Comparison of ENCODE assay signal across 20 cellular contexts in genomic region chr10:58389024-58389423, GRCh38. TPM values are rescaled to one million over a fixed set of nuclear protein-coding genes. Genes with fewer than 3 reads are reported as not detected.
DNase-seq lines count a peak whose midpoint lies in the region; ATAC-seq, FAIRE-seq and TF ChIP-seq lines count a peak whose summit lies in the region.
"Had no signal": no experiment of that assay in that cellular context is flagged by ENCODE, and none has a peak within 500 bp of the region (broad histone marks: within the 10 kb centered on the region; RNA-seq: fewer than 3 reads in every experiment).

No MANE protein-coding gene starts in this region.

- H3F3A ChIP-seq in Loucy (ENCODE audit: low read depth) (no peaks in the 10 kb centered on the region), neural cell (ENCODE audit: insufficient read depth, low read length, poor library complexity, severe bottlenecking) (no peaks in the 10 kb centered on the region), GM23338 (replicated peaks; ENCODE audit: low read depth) (no peaks in the 10 kb centered on the region)

- 91% methylated on average over 3 of the region's 3 CpGs for WGBS in A549 (ENCODE audit: missing lambda C conversion rate)
- WGBS in trophoblast cell (ENCODE audit: extremely low coverage, insufficient coverage, insufficient read length): 100% methylated on average over 1 of the region's 3 CpGs

- ATAC-seq in A549 (no peak), GM23338 (no peak), HG02973 (IDR thresholded peaks at IDR 0.05; ENCODE audit: unreplicated experiment) (no peak)
- ATAC-seq in CD4-positive, alpha-beta T cell (ENCODE audit: poor library complexity): no peak
- ATAC-seq: HCT116 had no signal

- H3K4me1 ChIP-seq in A549 (peaks cover 16% of the 10 kb centered on the region; the same call in 2 of the 3 replicates), Loucy (ENCODE audit: insufficient read depth, low read length, poor library complexity, severe bottlenecking) (peaks cover 56% of the 10 kb centered on the region), trophoblast cell (ENCODE audit: control insufficient read depth in 1 of 2, insufficient read depth in 2 of 2, low read length in 2 of 2) (peaks cover 0 to 3% of the 10 kb centered on the region in 2 experiments), GM23338 (ENCODE audit: insufficient read depth) (peaks cover 14% of the 10 kb centered on the region)

- no peak overlapping the region for H4K91ac ChIP-seq in trophoblast cell (ENCODE audit: low read depth, low read length)

- TF ChIP-seq RAD21 in A549 (conservative IDR thresholded peaks at IDR 0.05 in 1 of 2, IDR thresholded peaks at IDR 0.05 in 1 of 2): no peak
- TF ChIP-seq RAD21 in neural cell (conservative IDR thresholded peaks at IDR 0.05): no peak

- H2AFZ ChIP-seq in Loucy (ENCODE audit: low read length) (no peak overlapping the region), neural cell (ENCODE audit: low read depth, low read length) (no peak overlapping the region), trophoblast cell (ENCODE audit: insufficient read depth, low read length, poor library complexity) (no peak overlapping the region), GM23338 (no peak overlapping the region)

- H2AK5ac ChIP-seq in trophoblast cell (ENCODE audit: low read length): no peak overlapping the region

- no peak for TF ChIP-seq POLR2A in A549 (IDR thresholded peaks at IDR 0.05; ENCODE audit: low read length)

- H3K9me3 ChIP-seq in A549: no peaks in the 10 kb centered on the region
- no peaks in the 10 kb centered on the region for H3K9me3 ChIP-seq in CD4-positive, alpha-beta T cell (ENCODE audit: control insufficient read depth, low read length)
- H3K9me3 ChIP-seq in Loucy (ENCODE audit: insufficient read depth, low read depth, low read length): no peaks in the 10 kb centered on the region
- no peaks in the 10 kb centered on the region for H3K9me3 ChIP-seq in neural cell (ENCODE audit: low read length)
- peaks cover 2% of the 10 kb centered on the region for H3K9me3 ChIP-seq in trophoblast cell (ENCODE audit: insufficient read depth, low read depth, low read length)
- H3K9me3 ChIP-seq: BLaER1 had no signal

- DNase-seq in A549 (ENCODE audit: low read depth in 1 of 2, low spot score in 1 of 2) (no peak), trophoblast cell (no peak), GM23338 (ENCODE audit: low spot score) (no peak)
- DNase-seq in CD4-positive, alpha-beta T cell: no peak
- DNase-seq: CD4-positive, CD25-positive, alpha-beta regulatory T cell; CD8-positive, alpha-beta memory T cell; DMS 273 treated with DMSO at 0.1 percent for 48 hours; DMS79 treated with DMSO at 0.1 percent for 48 hours; H9 had no signal

- H3K27ac ChIP-seq in A549 (no peak overlapping the region), neural cell (ENCODE audit: low read length) (no peak overlapping the region), trophoblast cell (ENCODE audit: low read depth, low read length) (no peak overlapping the region), GM23338 (ENCODE audit: low read depth) (no peak overlapping the region)
- no peak overlapping the region for H3K27ac ChIP-seq in CD4-positive, alpha-beta T cell (ENCODE audit: low read depth, low read length)
- H3K27ac ChIP-seq: BLaER1, C4-2B had no signal

- no peak overlapping the region for H3K4ac ChIP-seq in trophoblast cell (ENCODE audit: low read depth, low read length)

- CTCF ChIA-PET in A549 (lab: Yijun Ruan, JAX): interaction anchor here (1.1 kb wide), 1 partner anchor 25 kb away, joined by 3 read pairs; no protein-coding TSS in a partner anchor
- CTCF ChIA-PET in CD4-positive, alpha-beta T cell (lab: Charles Lee): no interaction called here

- H3K18ac ChIP-seq in trophoblast cell (ENCODE audit: low read length): no peak overlapping the region

- H3K9me3 Mint-ChIP-seq in CD4-positive, alpha-beta T cell: no peaks in the 10 kb centered on the region
- H3K9me3 Mint-ChIP-seq in GM23338: no peaks in the 10 kb centered on the region
- H3K9me3 Mint-ChIP-seq: CD4-positive, CD25-positive, alpha-beta regulatory T cell; CD8-positive, alpha-beta memory T cell; H9 had no signal

- H3K79me1 ChIP-seq in trophoblast cell (ENCODE audit: low read length): peaks cover 11% of the 10 kb centered on the region

- H4K12ac ChIP-seq in trophoblast cell (ENCODE audit: low read depth, low read length): no peak overlapping the region

- H3K36me3 ChIP-seq in Loucy (ENCODE audit: insufficient read depth, low read length) (peaks cover 52% of the 10 kb centered on the region), neural cell (ENCODE audit: insufficient read depth, low read length) (peaks cover 3% of the 10 kb centered on the region), trophoblast cell (ENCODE audit: control insufficient read depth in 1 of 2, insufficient read depth in 2 of 2, low read length in 2 of 2) (peaks cover 16 to 18% of the 10 kb centered on the region in 2 experiments), GM23338 (ENCODE audit: insufficient read depth) (peaks cover 45% of the 10 kb centered on the region)

- no peak overlapping the region for H3K23ac ChIP-seq in trophoblast cell (ENCODE audit: low read length)

- H4K20me1 ChIP-seq in Loucy (ENCODE audit: insufficient read depth, low read length, poor library complexity, severe bottlenecking): peaks cover 46% of the 10 kb centered on the region
- H4K20me1 ChIP-seq in neural cell (ENCODE audit: insufficient read depth): no peaks in the 10 kb centered on the region
- H4K20me1 ChIP-seq in GM23338 (replicated peaks; ENCODE audit: insufficient read depth): peaks cover 22% of the 10 kb centered on the region

- POLR2A ChIA-PET in A549 (lab: Yijun Ruan, JAX): no interaction called here
- POLR2A ChIA-PET in CD4-positive, alpha-beta T cell (lab: Charles Lee): no interaction called here

- no peak for TF ChIP-seq EP300 in A549 (IDR thresholded peaks at IDR 0.05)
- no peak for TF ChIP-seq EP300 in neural cell (conservative IDR thresholded peaks at IDR 0.05; ENCODE audit: poor library complexity, severe bottlenecking)

- no peaks in the 10 kb centered on the region for H3K27me3 ChIP-seq in CD4-positive, alpha-beta T cell (ENCODE audit: control insufficient read depth, insufficient read depth, low read length)
- no peaks in the 10 kb centered on the region for H3K27me3 ChIP-seq in Loucy (ENCODE audit: insufficient read depth, low read length, poor library complexity, severe bottlenecking)
- no peaks in the 10 kb centered on the region for H3K27me3 ChIP-seq in neural cell (ENCODE audit: insufficient read depth, low read depth, low read length)
- H3K27me3 ChIP-seq in trophoblast cell (ENCODE audit: insufficient read depth, low read length): no peaks in the 10 kb centered on the region
- no peaks in the 10 kb centered on the region for H3K27me3 ChIP-seq in GM23338 (ENCODE audit: insufficient read depth)
- H3K27me3 ChIP-seq: BLaER1 had no signal

- H3K9ac ChIP-seq in Loucy (ENCODE audit: low read depth, low read length, poor library complexity, severe bottlenecking) (no peak overlapping the region), neural cell (ENCODE audit: low read length) (no peak overlapping the region), trophoblast cell (ENCODE audit: low read length) (no peak overlapping the region)
- H3K9ac ChIP-seq: BLaER1 had no signal

- H2BK5ac ChIP-seq in trophoblast cell (ENCODE audit: low read depth, low read length, poor library complexity): no peak overlapping the region

- TF ChIP-seq CTCF in A549 (IDR thresholded peaks at IDR 0.05) (no peak), Loucy (conservative IDR thresholded peaks at IDR 0.05; ENCODE audit: low read length) (no peak), neural cell (IDR thresholded peaks at IDR 0.05; ENCODE audit: poor library complexity, severe bottlenecking) (no peak), GM23338 (conservative IDR thresholded peaks at IDR 0.05; ENCODE audit: low read depth in 2 of 2) (no peak)
- no peak for TF ChIP-seq CTCF in CD4-positive, alpha-beta T cell (IDR thresholded peaks at IDR 0.05)

- H3K36me3 Mint-ChIP-seq in CD4-positive, alpha-beta T cell (ENCODE audit: low read depth): peaks cover 80% of the 10 kb centered on the region
- peaks cover 73% of the 10 kb centered on the region for H3K36me3 Mint-ChIP-seq in GM23338 (ENCODE audit: low read depth)

- H3K14ac ChIP-seq in trophoblast cell (ENCODE audit: low read length): no peak overlapping the region

- no peaks in the 10 kb centered on the region for H3K9me2 ChIP-seq in Loucy (replicated peaks; ENCODE audit: low read depth, low read length)
- H3K9me2 ChIP-seq in neural cell (ENCODE audit: insufficient read depth, low read length): no peaks in the 10 kb centered on the region
- no peaks in the 10 kb centered on the region for H3K9me2 ChIP-seq in GM23338 (ENCODE audit: insufficient read depth)

- H3K4me3 Mint-ChIP-seq in CD4-positive, alpha-beta T cell: no peak overlapping the region
- no peak overlapping the region for H3K4me3 Mint-ChIP-seq in GM23338
- H3K4me3 Mint-ChIP-seq: B cell, H9 had no signal

- H3K4me3 ChIP-seq in A549 (no peak overlapping the region), Loucy (ENCODE audit: low read length, poor library complexity, severe bottlenecking) (peak overlapping the region; percentile 85), neural cell (ENCODE audit: low read length) (no peak overlapping the region), trophoblast cell (ENCODE audit: low read depth, low read length) (no peak overlapping the region), GM23338 (no peak overlapping the region)
- H3K4me3 ChIP-seq: BLaER1 had no signal

- H3K4me2 ChIP-seq in A549 (no peak overlapping the region), Loucy (ENCODE audit: low read depth, low read length, poor library complexity, severe bottlenecking) (peak overlapping the region; percentile 93), neural cell (ENCODE audit: low read length) (peak overlapping the region; percentile 7), trophoblast cell (ENCODE audit: low read length) (no peak overlapping the region), GM23338 (no peak overlapping the region)
- H3K4me2 ChIP-seq: BLaER1 had no signal

- H3K27me3 Mint-ChIP-seq in CD4-positive, alpha-beta T cell: no peaks in the 10 kb centered on the region
- H3K27me3 Mint-ChIP-seq in GM23338 (ENCODE audit: insufficient read depth, low read depth, poor library complexity): peaks cover 8% of the 10 kb centered on the region
- H3K27me3 Mint-ChIP-seq: B cell; CD4-positive, CD25-positive, alpha-beta regulatory T cell had no signal

- FAIRE-seq in A549 (lab: Jason Lieb, UNC): no peak
- FAIRE-seq: D721Med, G401.6, GM12892, H1 had no signal

- H3K79me2 ChIP-seq in Loucy (ENCODE audit: insufficient read depth, low read length) (peaks cover 70% of the 10 kb centered on the region), neural cell (replicated peaks; ENCODE audit: insufficient read depth, low read length) (peaks cover 27% of the 10 kb centered on the region), trophoblast cell (ENCODE audit: control insufficient read depth, insufficient read depth, low read length, poor library complexity) (peaks cover 7% of the 10 kb centered on the region), GM23338 (replicated peaks; ENCODE audit: insufficient read depth) (peaks cover 60% of the 10 kb centered on the region)

- intact Hi-C loops in CD4-positive, alpha-beta T cell (cut with DNase I, micrococcal nuclease): loop anchor here in 1 of 2 experiments (5.0 kb wide), 1 partner anchor 212 kb away; no protein-coding TSS in a partner anchor

- H4K8ac ChIP-seq in trophoblast cell (ENCODE audit: low read depth, low read length): no peak overlapping the region

- H2BK120ac ChIP-seq in trophoblast cell (ENCODE audit: insufficient read depth, low read length, poor library complexity): no peak overlapping the region

- H3K27ac Mint-ChIP-seq in CD4-positive, alpha-beta T cell: peak overlapping the region; percentile 8
- no peak overlapping the region for H3K27ac Mint-ChIP-seq in GM23338
- H3K27ac Mint-ChIP-seq: B cell, H9 had no signal

- peaks cover 73% of the 10 kb centered on the region for H3K4me1 Mint-ChIP-seq in CD4-positive, alpha-beta T cell (ENCODE audit: low read depth)
- peaks cover 8% of the 10 kb centered on the region for H3K4me1 Mint-ChIP-seq in GM23338

- no peak overlapping the region for H2BK12ac ChIP-seq in trophoblast cell (ENCODE audit: low read length)

RNA-seq across cellular contexts. Expression of gene TFAM, which starts 3.8 kb away (rescaled TPM):
- polyA plus RNA-seq in A549 (2011; rRNA removed): 37.1 and 61.2 TPM in 2 replicates
- polyA plus RNA-seq in A549 (2012; cell fraction: cytosol; rRNA removed): 27.0 and 32.8 TPM in 2 replicates
- 13.0 and 19.6 TPM in 2 replicates for polyA plus RNA-seq in A549 (2012; cell fraction: nucleus; rRNA removed)
- 66.9 to 74.4 TPM (median 72.1 TPM) in 3 replicates for polyA plus RNA-seq in A549 (2017; fragmentation: RNase III; extraction: RNeasy Plus Mini Kit Qiagen cat#74134 plus additional on column Dnase treatment)
- 16.0 and 26.3 TPM in 2 replicates for polyA minus RNA-seq in A549 (2011; rRNA and poly(A)+ RNA removed)
- total RNA-seq in CD4-positive, alpha-beta T cell: 10 to 100 TPM; 43.7 to 50.5 TPM
- polyA plus RNA-seq in neural cell: 26.5 and 27.2 TPM in 2 replicates
- polyA minus RNA-seq in neural cell: 33.8 and 38.1 TPM in 2 replicates
- polyA plus RNA-seq in trophoblast cell (2013): 21.4 and 21.6 TPM in 2 replicates
- total RNA-seq in GM23338 (2014; rRNA removed; shearing (Covaris generic)): 47.7 and 54.2 TPM in 2 replicates
- 139 and 156 TPM in 2 replicates for polyA plus RNA-seq in GM23338 (2016; fragmentation: Nextera tagmentation; extraction: Ambion mirVana)

RNA-seq across cellular contexts. Expression of gene UBE2D1, which starts 54.2 kb away (rescaled TPM):
- polyA plus RNA-seq in A549 (2011; rRNA removed): 35.1 and 40.5 TPM in 2 replicates
- polyA plus RNA-seq in A549 (2012; cell fraction: cytosol; rRNA removed): 9.2 and 10.8 TPM in 2 replicates
- polyA plus RNA-seq in A549 (2012; cell fraction: nucleus; rRNA removed): 5.5 and 6.3 TPM in 2 replicates
- 16.7 to 18.1 TPM (median 17.9 TPM) in 3 replicates for polyA plus RNA-seq in A549 (2017; fragmentation: RNase III; extraction: RNeasy Plus Mini Kit Qiagen cat#74134 plus additional on column Dnase treatment)
- 6.1 and 6.3 TPM in 2 replicates for polyA minus RNA-seq in A549 (2011; rRNA and poly(A)+ RNA removed)
- 1 to 10 TPM; 6.0 to 7.8 TPM for total RNA-seq in CD4-positive, alpha-beta T cell
- 68.6 and 89.8 TPM in 2 replicates for polyA plus RNA-seq in neural cell
- 79.4 and 90.5 TPM in 2 replicates for polyA minus RNA-seq in neural cell
- polyA plus RNA-seq in trophoblast cell (2013): 20.7 and 21.7 TPM in 2 replicates
- 39.5 and 43.3 TPM in 2 replicates for total RNA-seq in GM23338 (2014; rRNA removed; shearing (Covaris generic))
- 55.5 and 64.9 TPM in 2 replicates for polyA plus RNA-seq in GM23338 (2016; fragmentation: Nextera tagmentation; extraction: Ambion mirVana)

Comparison
In these comparisons a context has a peak if more than half of its experiments do, and no peak if none do; other contexts are left out.
1. H3K4me2 ChIP-seq: peak in Loucy (single experiment) and neural cell (single experiment); none in A549 (single experiment), trophoblast cell (single experiment) and GM23338 (single experiment).